8 cellular contexts compared by ENCODE assay signal in the genomic region with DNA sequence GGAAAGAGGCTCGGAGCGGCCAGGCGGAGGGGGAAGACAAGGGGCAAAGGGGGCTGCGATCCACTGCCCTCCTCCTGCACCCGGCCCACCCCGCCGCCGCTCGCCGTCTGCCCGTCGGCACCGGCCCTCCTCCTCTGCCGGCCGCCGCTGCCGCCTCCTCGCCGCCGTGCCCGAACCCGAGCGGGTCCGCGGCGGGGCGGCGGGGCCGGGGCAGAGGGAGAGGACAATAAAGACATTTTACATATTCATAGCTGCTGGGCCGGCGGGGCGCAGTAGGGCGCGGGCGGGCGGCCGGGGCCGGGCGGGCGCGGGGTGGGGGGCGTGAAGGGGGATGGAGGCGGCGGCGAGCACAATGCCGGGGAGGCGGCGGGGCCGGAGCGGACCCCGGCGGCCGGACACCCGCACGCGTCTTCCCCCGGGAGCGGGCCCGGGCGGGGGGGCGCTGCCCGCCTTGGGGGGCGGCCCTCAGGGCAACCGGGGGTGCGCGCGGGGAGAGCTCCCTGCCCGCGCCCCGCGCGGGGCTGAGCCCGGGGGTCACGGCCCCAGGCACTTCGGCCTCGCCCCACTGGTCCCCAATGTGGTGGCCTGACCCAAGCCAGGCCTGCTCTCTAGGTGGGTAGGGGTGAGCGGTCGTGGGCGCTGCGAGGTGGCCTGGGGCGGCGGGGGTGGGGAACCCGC. TPM values are rescaled to one million over a fixed set of nuclear protein-coding genes. Genes with fewer than 3 reads are reported as not detected.
DNase-seq lines count a peak whose midpoint lies in the region; ATAC-seq and TF ChIP-seq lines count a peak whose summit lies in the region.

No MANE protein-coding gene starts in this region.

- no peaks in the 10 kb centered on the region for H3K36me3 Mint-ChIP-seq in CD4-positive, CD25-positive, alpha-beta regulatory T cell
- no peaks in the 10 kb centered on the region for H3K36me3 Mint-ChIP-seq in activated CD8-positive, alpha-beta T cell treated with anti-CD3 and anti-CD28 coated beads for 36 hours (ENCODE audit: low read depth)

- peak overlapping the region; percentile 91 for H2AFZ ChIP-seq in trophoblast cell (ENCODE audit: insufficient read depth, low read length, poor library complexity)

- TF ChIP-seq EP300 in gastroesophageal sphincter (IDR thresholded peaks at IDR 0.05), result no peak

- H3K9me3 Mint-ChIP-seq in CD4-positive, CD25-positive, alpha-beta regulatory T cell, result peaks cover 0 to 7% (median 1%) of the 10 kb centered on the region in 7 donors
- H3K9me3 Mint-ChIP-seq in activated CD8-positive, alpha-beta T cell treated with anti-CD3 and anti-CD28 coated beads for 36 hours, result no peaks in the 10 kb centered on the region

- H3K14ac ChIP-seq in trophoblast cell (ENCODE audit: low read length), result peak overlapping the region; percentile 100

- peak overlapping the region; percentile 96 for H3K9ac ChIP-seq in trophoblast cell (ENCODE audit: low read length)

- H2BK5ac ChIP-seq in trophoblast cell (ENCODE audit: low read depth, low read length, poor library complexity), result peak overlapping the region; percentile 98

- H3K79me1 ChIP-seq in trophoblast cell (ENCODE audit: low read length), result peaks cover 17% of the 10 kb centered on the region

- H3K4me1 Mint-ChIP-seq in CD4-positive, CD25-positive, alpha-beta regulatory T cell, result peaks cover 10 to 49% (median 32%) of the 10 kb centered on the region in 4 donors
- peaks cover 49% of the 10 kb centered on the region for H3K4me1 Mint-ChIP-seq in activated CD8-positive, alpha-beta T cell treated with anti-CD3 and anti-CD28 coated beads for 36 hours (ENCODE audit: low read depth)

- H3K23ac ChIP-seq in trophoblast cell (ENCODE audit: low read length), result no peak overlapping the region

- peak overlapping the region; percentile 95 for H4K12ac ChIP-seq in trophoblast cell (ENCODE audit: low read depth, low read length)

- peak overlapping the region; percentile 60 for H2BK12ac ChIP-seq in trophoblast cell (ENCODE audit: low read length)

- H3K4me1 ChIP-seq in CD4-positive, CD25-positive, alpha-beta regulatory T cell (ENCODE audit: control insufficient read depth, insufficient read depth, low read length, poor library complexity, severe bottlenecking), result peaks cover 17% of the 10 kb centered on the region
- H3K4me1 ChIP-seq in gastroesophageal sphincter (peaks cover 5 to 54% (median 10%) of the 10 kb centered on the region in 3 donors), trophoblast cell (ENCODE audit: control insufficient read depth in 1 of 2, insufficient read depth in 2 of 2, low read length in 2 of 2) (peaks cover 0 to 2% of the 10 kb centered on the region in 2 experiments)

- peak overlapping the region; percentile 58 for H3K4me2 ChIP-seq in trophoblast cell (ENCODE audit: low read length)

- no peak overlapping the region for H3K4me3 ChIP-seq in CD4-positive, CD25-positive, alpha-beta regulatory T cell (ENCODE audit: low read depth, low read length)
- peak overlapping the region; percentile 59 to 71 for H3K4me3 ChIP-seq in gastroesophageal sphincter
- H3K4me3 ChIP-seq in trophoblast cell (ENCODE audit: low read depth, low read length), result peak overlapping the region; percentile 84

- H3K9me3 ChIP-seq in CD4-positive, CD25-positive, alpha-beta regulatory T cell (ENCODE audit: control insufficient read depth in 2 of 2, low read length in 2 of 2), result no peaks in the 10 kb centered on the region
- H3K9me3 ChIP-seq in gastroesophageal sphincter (no peaks in the 10 kb centered on the region), trophoblast cell (ENCODE audit: insufficient read depth, low read depth, low read length) (no peaks in the 10 kb centered on the region)

- H3K27ac ChIP-seq in CD4-positive, CD25-positive, alpha-beta regulatory T cell (ENCODE audit: insufficient read depth, low read length, poor library complexity, severe bottlenecking), result peak overlapping the region; percentile 97
- H3K27ac ChIP-seq in gastroesophageal sphincter (peak overlapping the region; percentile 90 to 96 (median 94)), trophoblast cell (ENCODE audit: low read depth, low read length) (peak overlapping the region; percentile 94)

- CTCF ChIA-PET in activated CD8-positive, alpha-beta T cell treated with anti-CD3 and anti-CD28 coated beads for 36 hours (lab: Charles Lee), result interaction anchor here (0.9 to 3.5 kb wide), 9 partner anchors 10 to 369 kb away, joined by 3 to 17 read pairs (median 4); no protein-coding TSS in a partner anchor

- POLR2A ChIA-PET in activated CD8-positive, alpha-beta T cell treated with anti-CD3 and anti-CD28 coated beads for 36 hours (lab: Charles Lee), result interaction anchor here (0.6 to 1.6 kb wide), 4 partner anchors 12 to 1468 kb away, joined by 3 to 6 read pairs (median 4); no protein-coding TSS in a partner anchor

- H4K8ac ChIP-seq in trophoblast cell (ENCODE audit: low read depth, low read length), result peak overlapping the region; percentile 95

- intact Hi-C loops in activated CD8-positive, alpha-beta T cell treated with anti-CD3 and anti-CD28 coated beads for 36 hours (cut with micrococcal nuclease), result loop anchor here (5.0 to 10.0 kb wide), 2 partner anchors 154 to 294 kb away; partner anchors contain the start of gene CD247

- peaks cover 19% of the 10 kb centered on the region for H3K27me3 Mint-ChIP-seq in CD4-positive, CD25-positive, alpha-beta regulatory T cell
- no peaks in the 10 kb centered on the region for H3K27me3 Mint-ChIP-seq in activated CD8-positive, alpha-beta T cell treated with anti-CD3 and anti-CD28 coated beads for 36 hours

- H2BK120ac ChIP-seq in trophoblast cell (ENCODE audit: insufficient read depth, low read length, poor library complexity), result peak overlapping the region; percentile 88

- H3K79me2 ChIP-seq in trophoblast cell (ENCODE audit: control insufficient read depth, insufficient read depth, low read length, poor library complexity), result peaks cover 16% of the 10 kb centered on the region

- H3K4me3 Mint-ChIP-seq in CD4-positive, CD25-positive, alpha-beta regulatory T cell, result peak overlapping the region; percentile 90 to 99 (median 94)
- peak overlapping the region; percentile 92 for H3K4me3 Mint-ChIP-seq in activated CD8-positive, alpha-beta T cell treated with anti-CD3 and anti-CD28 coated beads for 36 hours

- no peak overlapping the region for H2AK5ac ChIP-seq in trophoblast cell (ENCODE audit: low read length)

- peak overlapping the region; percentile 96 for H3K4ac ChIP-seq in trophoblast cell (ENCODE audit: low read depth, low read length)

- DNase-seq in CD4-positive, CD25-positive, alpha-beta regulatory T cell, result peak in 1 of 3 donors; percentile 14
- DNase-seq in activated CD8-positive, alpha-beta T cell treated with anti-CD3 and anti-CD28 coated beads for 36 hours, result peak; percentile 39
- peak in 1 of 2 donors; percentile 46 for DNase-seq in trophoblast cell
- DNase-seq in UCSD-AML1 (lab: John Stamatoyannopoulos, UW; ENCODE audit: unreplicated experiment), result no peak

- no peaks in the 10 kb centered on the region for H3K36me3 ChIP-seq in CD4-positive, CD25-positive, alpha-beta regulatory T cell (ENCODE audit: control insufficient read depth, insufficient read depth, low read length)
- H3K36me3 ChIP-seq in gastroesophageal sphincter, result no peaks in the 10 kb centered on the region
- no peaks in the 10 kb centered on the region for H3K36me3 ChIP-seq in trophoblast cell (ENCODE audit: control insufficient read depth in 1 of 2, insufficient read depth in 2 of 2, low read length in 2 of 2)

- H3K27ac Mint-ChIP-seq in CD4-positive, CD25-positive, alpha-beta regulatory T cell, result peak overlapping the region; percentile 90 to 98 (median 95)
- H3K27ac Mint-ChIP-seq in activated CD8-positive, alpha-beta T cell treated with anti-CD3 and anti-CD28 coated beads for 36 hours, result peak overlapping the region; percentile 91

- no CpG with 5 or more reads among the region's 83 CpGs for WGBS in gastroesophageal sphincter (ENCODE audit: low coverage in 1 of 2), 2 donors
- no CpG with 5 or more reads among the region's 83 CpGs for WGBS in trophoblast cell (ENCODE audit: extremely low coverage, insufficient coverage, insufficient read length)

- no peak for TF ChIP-seq CTCF in activated CD8-positive, alpha-beta T cell treated with anti-CD3 and anti-CD28 coated beads for 36 hours (IDR thresholded peaks at IDR 0.05)
- TF ChIP-seq CTCF in gastroesophageal sphincter (IDR thresholded peaks at IDR 0.05), result no peak

- H3K27me3 ChIP-seq in CD4-positive, CD25-positive, alpha-beta regulatory T cell (ENCODE audit: control insufficient read depth, insufficient read depth, low read length), result no peaks in the 10 kb centered on the region
- H3K27me3 ChIP-seq in gastroesophageal sphincter (no peaks in the 10 kb centered on the region), trophoblast cell (ENCODE audit: insufficient read depth, low read length) (no peaks in the 10 kb centered on the region)

- peak overlapping the region; percentile 91 for H4K91ac ChIP-seq in trophoblast cell (ENCODE audit: low read depth, low read length)

- peak in 1 of 2 donors; percentile 8 for TF ChIP-seq POLR2A in gastroesophageal sphincter (IDR thresholded peaks at IDR 0.05)

- ATAC-seq in CD4-positive, CD25-positive, alpha-beta regulatory T cell (ENCODE audit: low read depth in 2 of 2), result no peak
- ATAC-seq in GM19395 (IDR thresholded peaks at IDR 0.05; ENCODE audit: unreplicated experiment), result peak; percentile 7
- ATAC-seq in HG03457 (IDR thresholded peaks at IDR 0.05; ENCODE audit: unreplicated experiment), result peak; percentile 10
- peak; percentile 1 for ATAC-seq in activated CD8-positive, alpha-beta T cell treated with anti-CD3 and anti-CD28 coated beads for 36 hours
- peak; percentile 5 for ATAC-seq in gastroesophageal sphincter
- no peak for ATAC-seq in GM18858 (IDR thresholded peaks at IDR 0.05; ENCODE audit: unreplicated experiment)

- peak overlapping the region; percentile 98 for H3K18ac ChIP-seq in trophoblast cell (ENCODE audit: low read length)

RNA-seq across cellular contexts. Expression of gene POU2F1, which starts 0.6 kb away (rescaled TPM):
- total RNA-seq in CD4-positive, CD25-positive, alpha-beta regulatory T cell, result 35.3 TPM
- polyA plus RNA-seq in CD4-positive, CD25-positive, alpha-beta regulatory T cell, result 10 to 100 TPM in 1 of 4 donors, 1 to 10 TPM in 3; 5.2 to 11.7 (median 7.7) TPM
- total RNA-seq in activated CD8-positive, alpha-beta T cell treated with anti-CD3 and anti-CD28 coated beads for 36 hours, result 10 to 100 TPM; 23.6 to 24.2 TPM
- total RNA-seq in gastroesophageal sphincter, result 10 to 100 TPM in 2 of 4 donors, 1 to 10 TPM in 2; 8.0 to 15.7 (median 10.2) TPM
- 28.6 and 29.4 TPM in 2 replicates for polyA plus RNA-seq in trophoblast cell (2013)

Comparison
In these comparisons a context has a peak if more than half of its experiments do, and no peak if none do; other contexts are left out.
1. ATAC-seq: peak in GM19395 (single experiment), HG03457 (single experiment), activated CD8-positive, alpha-beta T cell treated with anti-CD3 and anti-CD28 coated beads for 36 hours (single experiment) and gastroesophageal sphincter (single experiment); none in CD4-positive, CD25-positive, alpha-beta regulatory T cell (0 of 2) and GM18858 (single experiment).
2. Peak in every context shown above with its lines, with median percentiles within 50 percentile points of each other: H3K27ac ChIP-seq.